Comparison of ENCODE assay signal across 25 cellular contexts in the genomic region with DNA sequence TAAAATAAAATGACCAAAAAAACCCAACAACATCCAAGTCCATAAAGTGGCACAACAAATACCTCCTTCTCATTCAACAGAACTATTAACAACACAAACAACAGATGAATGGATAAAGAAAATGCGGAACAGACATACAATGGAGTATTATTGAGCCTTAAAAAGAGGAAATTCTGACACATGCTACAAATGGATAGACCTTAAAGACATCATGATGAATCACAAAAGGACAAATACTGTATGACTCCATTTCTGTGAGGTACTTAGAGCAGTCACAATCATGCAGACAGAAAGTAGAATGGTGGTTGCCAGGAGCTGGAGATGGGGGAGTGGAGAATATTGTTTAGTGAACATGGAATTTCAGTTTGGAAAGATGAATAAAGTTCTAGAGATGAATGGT. TPM values are rescaled to one million over a fixed set of nuclear protein-coding genes. Genes with fewer than 3 reads are reported as not detected.
DNase-seq lines count a peak whose midpoint lies in the region; ATAC-seq and TF ChIP-seq lines count a peak whose summit lies in the region.
"Had no signal": no experiment of that assay in that cellular context is flagged by ENCODE, and none has a peak within 500 bp of the region (broad histone marks: within the 10 kb centered on the region; RNA-seq: fewer than 3 reads in every experiment).

No MANE protein-coding gene starts in this region.

- no peak for DNase-seq in activated naive CD8-positive, alpha-beta T cell treated with anti-CD3 and anti-CD28 coated beads, Interleukin-2, amount 50 U/mL, for 24 hours
- no peak for DNase-seq in activated naive CD8-positive, alpha-beta T cell treated with anti-CD3 and anti-CD28 coated beads for 36 hours
- peak; percentile 32 for DNase-seq in SK-MEL-5 (ENCODE audit: low read depth, low spot score)
- no peak for DNase-seq in endothelial cell (ENCODE audit: low spot score)
- DNase-seq in SIG-M5 (lab: John Stamatoyannopoulos, UW), result no peak
- no peak for DNase-seq in SW480 (ENCODE audit: low spot score)
- DNase-seq: activated CD4-positive, alpha-beta T cell treated with anti-CD3 and anti-CD28 coated beads, Interleukin-2, amount 50 U/mL, for 48 hours; activated naive CD4-positive, alpha-beta T cell treated with anti-CD3 and anti-CD28 coated beads, Interleukin-2, amount 50 U/mL, for 16 hours; aorta; CD4-positive, alpha-beta memory T cell; cortex of kidney; DMS 273 treated with DMSO at 0.1 percent for 48 hours; mesendoderm; NCI-H1417 treated with DMSO at 0.1 percent for 48 hours; NCI-H446; nucleus accumbens; Right ventricle myocardium superior; stimulated activated naive CD8-positive, alpha-beta T cell treated with anti-CD3 and anti-CD28 coated beads, Interleukin-15, Interleukin-2, amounts not matched to agents 100 U/mL and 50 U/mL, for 24 hours; testis had no signal

- H3K9me3 Mint-ChIP-seq in activated naive CD8-positive, alpha-beta T cell treated with anti-CD3 and anti-CD28 coated beads, Interleukin-2, amount 50 U/mL, for 24 hours, result no peaks in the 10 kb centered on the region
- no peaks in the 10 kb centered on the region for H3K9me3 Mint-ChIP-seq in activated naive CD8-positive, alpha-beta T cell treated with anti-CD3 and anti-CD28 coated beads for 36 hours
- H3K9me3 Mint-ChIP-seq in endothelial cell (ENCODE audit: unreplicated experiment), result no peaks in the 10 kb centered on the region
- H3K9me3 Mint-ChIP-seq: activated T-helper 1 cell treated with anti-CD3 and anti-CD28 coated beads, Interleukin-12 subunit alpha, Interleukin-12 subunit beta, Interleukin-2, Interleukin-4 antibody, amounts not matched to agents 30 ng/mL and 10 ng/mL and 1 ng/mL, durations not matched to agents 14 hours and 24 hours and 36 hours; CD4-positive, alpha-beta memory T cell had no signal

- H3K4me3 Mint-ChIP-seq in activated naive CD8-positive, alpha-beta T cell treated with anti-CD3 and anti-CD28 coated beads, Interleukin-2, amount 50 U/mL, for 24 hours, result no peak overlapping the region
- no peak overlapping the region for H3K4me3 Mint-ChIP-seq in activated naive CD8-positive, alpha-beta T cell treated with anti-CD3 and anti-CD28 coated beads for 36 hours
- H3K4me3 Mint-ChIP-seq in endothelial cell (ENCODE audit: unreplicated experiment), result peak overlapping the region; percentile 17
- H3K4me3 Mint-ChIP-seq: activated T-helper 1 cell treated with anti-CD3 and anti-CD28 coated beads, Interleukin-12 subunit alpha, Interleukin-12 subunit beta, Interleukin-2, Interleukin-4 antibody, amounts not matched to agents 30 ng/mL and 10 ng/mL and 1 ng/mL, durations not matched to agents 14 hours and 24 hours and 36 hours; CD4-positive, alpha-beta memory T cell had no signal

- in situ Hi-C loops in SK-MEL-5 (cut with HindIII; ENCODE audit: low pct_unique_long_range_greater_than_20kb, low sequenced_read_pairs), result no loop called here

- peak overlapping the region; percentile 3 for H3K27ac Mint-ChIP-seq in activated naive CD8-positive, alpha-beta T cell treated with anti-CD3 and anti-CD28 coated beads, Interleukin-2, amount 50 U/mL, for 24 hours
- H3K27ac Mint-ChIP-seq in activated naive CD8-positive, alpha-beta T cell treated with anti-CD3 and anti-CD28 coated beads for 36 hours, result no peak overlapping the region
- no peak overlapping the region for H3K27ac Mint-ChIP-seq in endothelial cell (ENCODE audit: unreplicated experiment)
- H3K27ac Mint-ChIP-seq: activated T-helper 1 cell treated with anti-CD3 and anti-CD28 coated beads, Interleukin-12 subunit alpha, Interleukin-12 subunit beta, Interleukin-2, Interleukin-4 antibody, amounts not matched to agents 30 ng/mL and 10 ng/mL and 1 ng/mL, durations not matched to agents 14 hours and 24 hours and 36 hours had no signal

- peaks cover 24% of the 10 kb centered on the region for H3K36me3 Mint-ChIP-seq in activated naive CD8-positive, alpha-beta T cell treated with anti-CD3 and anti-CD28 coated beads, Interleukin-2, amount 50 U/mL, for 24 hours (ENCODE audit: low read depth)
- H3K36me3 Mint-ChIP-seq in activated naive CD8-positive, alpha-beta T cell treated with anti-CD3 and anti-CD28 coated beads for 36 hours, result peaks cover 8% of the 10 kb centered on the region
- no peaks in the 10 kb centered on the region for H3K36me3 Mint-ChIP-seq in endothelial cell (ENCODE audit: low read depth, unreplicated experiment)

- peaks cover 5% of the 10 kb centered on the region for H3K4me1 Mint-ChIP-seq in activated naive CD8-positive, alpha-beta T cell treated with anti-CD3 and anti-CD28 coated beads, Interleukin-2, amount 50 U/mL, for 24 hours
- peaks cover 8% of the 10 kb centered on the region for H3K4me1 Mint-ChIP-seq in activated naive CD8-positive, alpha-beta T cell treated with anti-CD3 and anti-CD28 coated beads for 36 hours
- no peaks in the 10 kb centered on the region for H3K4me1 Mint-ChIP-seq in endothelial cell (ENCODE audit: unreplicated experiment)

- no peak for TF ChIP-seq CTCF in endothelial cell (IDR thresholded peaks at IDR 0.05; ENCODE audit: unreplicated experiment)

- H3K27me3 Mint-ChIP-seq in activated naive CD8-positive, alpha-beta T cell treated with anti-CD3 and anti-CD28 coated beads, Interleukin-2, amount 50 U/mL, for 24 hours, result no peaks in the 10 kb centered on the region
- no peaks in the 10 kb centered on the region for H3K27me3 Mint-ChIP-seq in activated naive CD8-positive, alpha-beta T cell treated with anti-CD3 and anti-CD28 coated beads for 36 hours
- H3K27me3 Mint-ChIP-seq in endothelial cell (ENCODE audit: unreplicated experiment), result peaks cover 1% of the 10 kb centered on the region
- H3K27me3 Mint-ChIP-seq: CD4-positive, alpha-beta memory T cell had no signal

- no peak for ATAC-seq in activated naive CD8-positive, alpha-beta T cell treated with anti-CD3 and anti-CD28 coated beads, Interleukin-2, amount 50 U/mL, for 24 hours
- ATAC-seq in HG03469 (IDR thresholded peaks at IDR 0.05; ENCODE audit: unreplicated experiment) (no peak), HG03280 (IDR thresholded peaks at IDR 0.05; ENCODE audit: unreplicated experiment) (no peak)
- ATAC-seq: activated CD4-positive, CD25-positive, alpha-beta regulatory T cell treated with anti-CD3 and anti-CD28 coated beads, Interleukin-2, amount 50 U/mL, for 24 hours; gastroesophageal sphincter; left lobe of liver; stimulated activated naive CD8-positive, alpha-beta T cell treated with anti-CD3 and anti-CD28 coated beads, Interleukin-15, Interleukin-2, amounts not matched to agents 100 U/mL and 50 U/mL, for 24 hours had no signal

RNA-seq across cellular contexts. Expression of a gene that starts 42.6 kb away (rescaled TPM):
- total RNA-seq in activated naive CD8-positive, alpha-beta T cell treated with anti-CD3 and anti-CD28 coated beads for 36 hours, result 10 to 100 TPM; 30.0 to 30.3 TPM
- 20.9 and 22.6 TPM in 2 replicates for total RNA-seq in SK-MEL-5 (2014; rRNA removed; shearing (Covaris generic))
- polyA plus RNA-seq in SK-MEL-5 (2015; cell fraction: cytosol; rRNA removed), result 10.3 and 17.3 TPM in 2 replicates
- polyA plus RNA-seq in SK-MEL-5 (2015; cell fraction: nucleus; rRNA removed), result 43.0 and 43.7 TPM in 2 replicates
- 20.7 TPM for total RNA-seq in endothelial cell (ENCODE audit: unreplicated experiment)
